14 cellular contexts compared by ENCODE assay signal in the genomic region with DNA sequence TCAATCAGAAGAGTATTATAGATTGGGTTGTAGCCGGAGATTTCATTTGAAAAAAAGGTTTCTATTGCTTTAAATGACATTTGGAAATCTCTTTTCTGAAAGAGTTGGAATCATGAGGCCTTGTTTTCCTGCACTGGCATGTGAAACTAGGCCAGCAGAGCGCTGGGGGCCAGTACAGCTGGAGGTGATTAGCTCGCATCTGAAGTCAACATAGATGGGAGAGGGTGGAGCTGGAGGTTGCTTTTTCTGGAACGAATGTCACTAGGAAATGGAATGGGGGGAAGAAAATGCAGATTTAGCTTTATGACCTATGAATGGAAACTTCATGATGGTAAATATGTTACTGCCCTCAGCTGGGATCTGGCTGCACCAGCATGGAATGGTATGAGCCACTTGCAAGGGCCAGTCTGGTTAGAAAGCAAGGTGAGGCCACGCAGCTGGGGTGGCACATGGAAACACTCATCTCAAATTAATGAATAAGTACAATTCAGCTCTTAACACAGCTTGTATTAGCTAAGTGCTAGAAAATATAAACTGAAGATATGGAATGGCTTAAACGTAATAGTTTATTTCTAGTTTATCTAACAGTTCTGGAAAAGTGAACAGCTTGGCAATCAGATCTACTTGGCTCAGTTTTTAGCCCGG. TPM values are rescaled to one million over a fixed set of nuclear protein-coding genes. Genes with fewer than 3 reads are reported as not detected.
A peak's percentile ranks its signal among the peaks of the same experiment; 100 is the strongest.
DNase-seq lines count a peak whose midpoint lies in the region; ATAC-seq and TF ChIP-seq lines count a peak whose summit lies in the region.
"Had no signal": no experiment of that assay in that cellular context is flagged by ENCODE, and none has a peak within 500 bp of the region (broad histone marks: within the 10 kb centered on the region; RNA-seq: fewer than 3 reads in every experiment).

No MANE protein-coding gene starts in this region.

- DNase-seq in RPMI7951 (ENCODE audit: low read depth) (peak; percentile 32), fibroblast of mammary gland (ENCODE audit: low read depth) (peak; percentile 74), mesenchymal stem cell (no peak), upper lobe of right lung (no peak), HAP-1 (ENCODE audit: low spot score in 2 of 2) (no peak)
- DNase-seq in activated CD8-positive, alpha-beta memory T cell treated with anti-CD3 and anti-CD28 coated beads, Interleukin-2, amount 50 U/mL, for 48 hours, result no peak
- DNase-seq: activated CD4-positive, alpha-beta memory T cell treated with anti-CD3 and anti-CD28 coated beads for 36 hours; activated effector memory CD4-positive, alpha-beta T cell treated with anti-CD3 and anti-CD28 coated beads, Interleukin-2, amount 50 U/mL, for 16 hours; CD4-positive, alpha-beta T cell; EL; mucosa of descending colon; NCI-H524 treated with DMSO at 0.1 percent for 48 hours; T1000 had no signal

- no peak overlapping the region for H3K4ac ChIP-seq in mesenchymal stem cell (ENCODE audit: low read depth in 1 of 2, low read length in 2 of 2)

- TF ChIP-seq CTCF in fibroblast of mammary gland (conservative IDR thresholded peaks at IDR 0.05; ENCODE audit: control insufficient read depth, insufficient read depth, low read depth, low read length), result no peak
- TF ChIP-seq CTCF in upper lobe of right lung (IDR thresholded peaks at IDR 0.05), result no peak

- no peak overlapping the region for H3K4me2 ChIP-seq in mesenchymal stem cell (ENCODE audit: low read length, poor library complexity, severe bottlenecking)

- no peak overlapping the region for H2BK5ac ChIP-seq in mesenchymal stem cell (ENCODE audit: low read depth, low read length, poor library complexity, severe bottlenecking)

- no peak overlapping the region for H3K14ac ChIP-seq in mesenchymal stem cell (ENCODE audit: low read length in 2 of 2)

- H2BK15ac ChIP-seq in mesenchymal stem cell (ENCODE audit: low read depth, poor library complexity, severe bottlenecking), result no peak overlapping the region

- in situ Hi-C loops in HAP-1 (cut with MboI; ENCODE audit: low sequenced_read_pairs), result no loop called here

- H3K27ac ChIP-seq in mesenchymal stem cell (ENCODE audit: low read length, poor library complexity, severe bottlenecking), result no peak overlapping the region
- peak overlapping the region; percentile 24 for H3K27ac ChIP-seq in upper lobe of right lung

- intact Hi-C loops in upper lobe of right lung (cut with DNase I), result no loop called here

- ATAC-seq in upper lobe of right lung (peak; percentile 39), HG03159 (IDR thresholded peaks at IDR 0.05; ENCODE audit: unreplicated experiment) (no peak)
- ATAC-seq: mucosa of descending colon had no signal

- peaks cover 25 to 37% of the 10 kb centered on the region in 2 experiments for H3K36me3 ChIP-seq in mesenchymal stem cell (ENCODE audit: control insufficient read depth in 1 of 2, insufficient read depth in 2 of 2, low read depth in 1 of 2, low read length in 2 of 2)
- H3K36me3 ChIP-seq in upper lobe of right lung, result peaks cover 18% of the 10 kb centered on the region
- H3K36me3 ChIP-seq in HAP-1 (replicated peaks), result peaks cover 20% of the 10 kb centered on the region

- H3K18ac ChIP-seq in mesenchymal stem cell (ENCODE audit: low read depth in 1 of 2, low read length in 2 of 2), result no peak overlapping the region

- H2BK120ac ChIP-seq in mesenchymal stem cell (ENCODE audit: low read depth, low read length), result no peak overlapping the region

- H4K91ac ChIP-seq in mesenchymal stem cell (ENCODE audit: low read length), result no peak overlapping the region

- H3K23ac ChIP-seq in mesenchymal stem cell (ENCODE audit: low read length in 2 of 2), result no peak overlapping the region

- no peak overlapping the region for H4K8ac ChIP-seq in mesenchymal stem cell (ENCODE audit: low read length)

- H3K9me3 ChIP-seq in mesenchymal stem cell (ENCODE audit: control insufficient read depth, low read length) (peaks cover 13% of the 10 kb centered on the region), upper lobe of right lung (no peaks in the 10 kb centered on the region), HAP-1 (no peaks in the 10 kb centered on the region; the same call in 1 of the 2 replicates)

- H3K79me1 ChIP-seq in mesenchymal stem cell (replicated peaks; ENCODE audit: low read length, poor library complexity, severe bottlenecking), result no peaks in the 10 kb centered on the region

- 96% methylated on average over 7 of the region's 7 CpGs for WGBS in mesenchymal stem cell

- H3K4me1 ChIP-seq in mesenchymal stem cell (ENCODE audit: control insufficient read depth, insufficient read depth, low read depth, low read length) (no peaks in the 10 kb centered on the region), upper lobe of right lung (peaks cover 4% of the 10 kb centered on the region), HAP-1 (no peaks in the 10 kb centered on the region)

- no peak overlapping the region for H2AFZ ChIP-seq in mesenchymal stem cell (ENCODE audit: low read depth, low read length)

- no peak overlapping the region for H2BK12ac ChIP-seq in mesenchymal stem cell (ENCODE audit: low read length in 2 of 2)

- H3K27me3 ChIP-seq in mesenchymal stem cell (ENCODE audit: control insufficient read depth in 1 of 2, insufficient read depth in 1 of 2, low read length in 2 of 2) (no peaks in the 10 kb centered on the region), upper lobe of right lung (no peaks in the 10 kb centered on the region), HAP-1 (ENCODE audit: low read depth) (no peaks in the 10 kb centered on the region)

- H3K4me3 ChIP-seq in fibroblast of mammary gland (ENCODE audit: control insufficient read depth, low read depth, low read length), result no peak overlapping the region
- H3K4me3 ChIP-seq in mesenchymal stem cell (ENCODE audit: insufficient read depth in 1 of 2, low read depth in 1 of 2, low read length in 2 of 2), result peak overlapping the region in 1 of 2 experiments; percentile 35
- H3K4me3 ChIP-seq in upper lobe of right lung, result no peak overlapping the region
- H3K4me3 ChIP-seq in HAP-1, result no peak overlapping the region
- H3K4me3 ChIP-seq: mucosa of descending colon had no signal

- peak overlapping the region; percentile 73 for H3K9ac ChIP-seq in mesenchymal stem cell (ENCODE audit: low read length)

- H2AK5ac ChIP-seq in mesenchymal stem cell (ENCODE audit: low read length, severe bottlenecking), result no peak overlapping the region

RNA-seq across cellular contexts. Expression of a gene that starts 32.6 kb away (rescaled TPM):
- not detected in 2 replicates for total RNA-seq in RPMI7951 (2014; rRNA removed; shearing (Covaris generic))
- polyA plus RNA-seq in mesenchymal stem cell (2013, experiment 1 of 2), result not detected
- polyA plus RNA-seq in mesenchymal stem cell (2013, experiment 2 of 2), result 0.03 TPM
- total RNA-seq in upper lobe of right lung, result 0.87 TPM
- total RNA-seq: activated CD4-positive, alpha-beta memory T cell treated with anti-CD3 and anti-CD28 coated beads for 36 hours; CD4-positive, alpha-beta T cell had no signal

Comparison
In these comparisons a context has a peak if more than half of its experiments do, and no peak if none do; other contexts are left out.
1. DNase-seq: peak in RPMI7951 (single experiment) and fibroblast of mammary gland (single experiment); none in mesenchymal stem cell (single experiment), upper lobe of right lung (single experiment), HAP-1 (0 of 2) and activated CD8-positive, alpha-beta memory T cell treated with anti-CD3 and anti-CD28 coated beads, Interleukin-2, amount 50 U/mL, for 48 hours (single experiment).